7 cellular contexts compared by ENCODE assay signal in genomic region chr2:178072383-178073301, GRCh38. TPM values are rescaled to one million over a fixed set of nuclear protein-coding genes. Genes with fewer than 3 reads are reported as not detected.
DNase-seq lines count a peak whose midpoint lies in the region; ATAC-seq and TF ChIP-seq lines count a peak whose summit lies in the region.

Gene PDE11A (minus strand): TSS chr2:178072777. CDS start chr2:178072437, 340 bp downstream.

- POLR2A ChIA-PET in activated naive CD8-positive, alpha-beta T cell treated with anti-CD3 and anti-CD28 coated beads, Interleukin-2, amount 10 ng/mL, durations not matched to agents 7 days and 5 days (lab: Charles Lee) = no interaction called here

- H3K27ac Mint-ChIP-seq in activated naive CD8-positive, alpha-beta T cell treated with anti-CD3 and anti-CD28 coated beads, Interleukin-2, amount 10 ng/mL, durations not matched to agents 7 days and 5 days = no peak within 1 kb of the TSS

- intact Hi-C loops in heart left ventricle (cut with DNase I) = loop anchor here in 1 of 10 donors (5.0 kb wide), 1 partner anchor 275 kb away; no protein-coding TSS in a partner anchor

- H3K4me3 ChIP-seq in heart left ventricle (peak within 1 kb of the TSS; percentile 9 to 58 (median 47)), parathyroid adenoma (ENCODE audit: low read depth, low read length) (peak within 1 kb of the TSS; percentile 64)

- WGBS in heart left ventricle, 4 donors = 3% methylated on average over 38 to 44 of the region's 44 CpGs

- no peaks in the 10 kb centered on the region for H3K36me3 Mint-ChIP-seq in activated naive CD8-positive, alpha-beta T cell treated with anti-CD3 and anti-CD28 coated beads, Interleukin-2, amount 10 ng/mL, durations not matched to agents 7 days and 5 days

- peak within 1 kb of the TSS; percentile 75 for H3K4me2 ChIP-seq in parathyroid adenoma (ENCODE audit: low read length)

- TF ChIP-seq POLR2A in heart left ventricle (IDR thresholded peaks at IDR 0.05) = peak in 1 of 2 donors; percentile 28

- H3K9me3 Mint-ChIP-seq in activated naive CD8-positive, alpha-beta T cell treated with anti-CD3 and anti-CD28 coated beads, Interleukin-2, amount 10 ng/mL, durations not matched to agents 7 days and 5 days = no peaks in the 10 kb centered on the region

- peaks cover 6% of the 10 kb centered on the region for H3K4me1 Mint-ChIP-seq in activated naive CD8-positive, alpha-beta T cell treated with anti-CD3 and anti-CD28 coated beads, Interleukin-2, amount 10 ng/mL, durations not matched to agents 7 days and 5 days

- peak within 1 kb of the TSS; percentile 73 for H3K4me3 Mint-ChIP-seq in activated naive CD8-positive, alpha-beta T cell treated with anti-CD3 and anti-CD28 coated beads, Interleukin-2, amount 10 ng/mL, durations not matched to agents 7 days and 5 days

- H3K27me3 Mint-ChIP-seq in activated naive CD8-positive, alpha-beta T cell treated with anti-CD3 and anti-CD28 coated beads, Interleukin-2, amount 10 ng/mL, durations not matched to agents 7 days and 5 days = peaks cover 67% of the 10 kb centered on the region

- peak within 1 kb of the TSS; percentile 62 for H3K9ac ChIP-seq in parathyroid adenoma

- peak within 1 kb of the TSS; percentile 97 for H2AFZ ChIP-seq in parathyroid adenoma

- H3K9me3 ChIP-seq in heart left ventricle = no peaks in the 10 kb centered on the region
- no peaks in the 10 kb centered on the region for H3K9me3 ChIP-seq in parathyroid adenoma (ENCODE audit: control insufficient read depth, low read length)

- peak within 1 kb of the TSS in 4 of 12 donors; percentile 17 to 62 (median 32) for H3K27ac ChIP-seq in heart left ventricle
- H3K27ac ChIP-seq in parathyroid adenoma = peak within 1 kb of the TSS; percentile 91

- no peak for TF ChIP-seq CTCF in heart left ventricle (IDR thresholded peaks at IDR 0.05)
- no peak for TF ChIP-seq CTCF in parathyroid adenoma (IDR thresholded peaks at IDR 0.05)

- H3K79me2 ChIP-seq in parathyroid adenoma = no peaks in the 10 kb centered on the region

- DNase-seq in HK-2 (ENCODE audit: unreplicated experiment) = peak; percentile 93
- DNase-seq in NOMO-1 (lab: John Stamatoyannopoulos, UW; ENCODE audit: unreplicated experiment in 2 of 2) = peak; percentile 2 to 6
- DNase-seq in activated naive CD8-positive, alpha-beta T cell treated with anti-CD3 and anti-CD28 coated beads, Interleukin-2, amount 10 ng/mL, durations not matched to agents 7 days and 5 days = peak; percentile 60
- peak; percentile 57 to 88 (median 79) for DNase-seq in heart left ventricle

- H3K27me3 ChIP-seq in heart left ventricle (peaks cover 0 to 41% (median 0%) of the 10 kb centered on the region in 9 donors), parathyroid adenoma (ENCODE audit: control insufficient read depth, insufficient read depth, low read length) (no peaks in the 10 kb centered on the region)

- ATAC-seq in GM18868 (IDR thresholded peaks at IDR 0.05; ENCODE audit: unreplicated experiment) (peak; percentile 58), heart left ventricle (peak; percentile 89 to 99 (median 97)), GM18861 (IDR thresholded peaks at IDR 0.05; ENCODE audit: unreplicated experiment) (no peak)
- ATAC-seq in activated naive CD8-positive, alpha-beta T cell treated with anti-CD3 and anti-CD28 coated beads, Interleukin-2, amount 10 ng/mL, durations not matched to agents 7 days and 5 days (ENCODE audit: low read depth) = peak; percentile 96

- H3K4me1 ChIP-seq in heart left ventricle (peaks cover 0 to 11% (median 0%) of the 10 kb centered on the region in 12 donors), parathyroid adenoma (peaks cover under 1% of the 10 kb centered on the region)

- H3K36me3 ChIP-seq in heart left ventricle = no peaks in the 10 kb centered on the region
- H3K36me3 ChIP-seq in parathyroid adenoma (ENCODE audit: control insufficient read depth, insufficient read depth, low read length) = no peaks in the 10 kb centered on the region

RNA-seq across cellular contexts. Expression of gene PDE11A, which starts in this region (rescaled TPM):
- not detected for total RNA-seq in activated naive CD8-positive, alpha-beta T cell treated with anti-CD3 and anti-CD28 coated beads, Interleukin-2, amount 10 ng/mL, durations not matched to agents 7 days and 5 days
- total RNA-seq in heart left ventricle = 1 to 10 TPM in 5 of 9 donors, under 1 TPM in 4; 0.44 to 2.9 (median 1.0) TPM
- under 1 TPM; 0.24 to 0.38 TPM for polyA plus RNA-seq in heart left ventricle

Comparison
In these comparisons a context has a peak if more than half of its experiments do, and no peak if none do; other contexts are left out.
1. Peak in DNase-seq and ATAC-seq in activated naive CD8-positive, alpha-beta T cell treated with anti-CD3 and anti-CD28 coated beads, Interleukin-2, amount 10 ng/mL, durations not matched to agents 7 days and 5 days; RNA of the gene not detected or under 1 TPM.
2. DNase-seq: peak in every context shown above with its lines; median percentile 93 in HK-2; 79 in heart left ventricle; 60 in activated naive CD8-positive, alpha-beta T cell treated with anti-CD3 and anti-CD28 coated beads, Interleukin-2, amount 10 ng/mL, durations not matched to agents 7 days and 5 days; 4 in NOMO-1.